In the genomic region with DNA sequence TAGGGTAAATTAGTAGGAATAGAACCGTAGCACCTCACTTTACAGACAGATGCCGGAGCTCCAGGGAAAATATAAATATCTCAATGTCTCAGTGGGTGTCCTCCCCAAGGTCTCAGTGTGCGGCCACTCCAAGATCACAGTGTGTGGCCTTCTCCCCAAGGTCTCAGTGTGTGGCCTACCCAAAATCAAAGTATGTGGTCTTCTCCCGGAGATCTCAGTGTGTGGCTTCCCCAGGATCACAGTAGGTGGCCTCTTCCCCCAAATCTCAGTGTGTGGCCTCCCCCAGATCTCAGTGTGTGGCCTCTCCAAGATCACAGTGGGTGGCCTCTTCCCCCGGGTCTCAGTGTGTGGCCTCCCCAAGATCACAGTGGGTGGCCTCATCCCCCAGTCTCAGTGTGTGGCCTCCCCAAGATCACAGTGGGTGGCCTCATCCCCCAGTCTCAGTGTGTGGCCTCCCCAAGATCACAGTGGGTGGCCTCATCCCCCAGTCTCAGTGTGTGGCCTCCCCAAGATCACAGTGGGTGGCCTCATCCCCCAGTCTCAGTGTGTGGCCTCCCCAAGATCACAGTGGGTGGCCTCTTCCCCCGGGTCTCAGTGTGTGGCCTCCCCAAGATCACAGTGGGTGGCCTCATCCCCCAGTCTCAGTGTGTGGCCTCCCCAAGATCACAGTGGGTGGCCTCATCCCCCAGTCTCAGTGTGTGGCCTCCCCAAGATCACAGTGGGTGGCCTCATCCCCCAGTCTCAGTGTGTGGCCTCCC, we compare ENCODE assay signal across 5 cellular contexts. TPM values are rescaled to one million over a fixed set of nuclear protein-coding genes. Genes with fewer than 3 reads are reported as not detected.
"Had no signal": no experiment of that assay in that cellular context is flagged by ENCODE, and none has a peak within 500 bp of the region (broad histone marks: within the 10 kb centered on the region; RNA-seq: fewer than 3 reads in every experiment).

No MANE protein-coding gene starts in this region.

RNA-seq across cellular contexts. Expression of a gene that starts 10.2 kb away (rescaled TPM):
- total RNA-seq: naive thymus-derived CD8-positive, alpha-beta T cell; natural killer cell treated with Interleukin-12 subunit alpha and Interleukin-12 subunit beta and Interleukin-15 and Interleukin-18, amount 100 ng/mL, for 72 hours; osteoblast; pulmonary artery endothelial cell; upper lobe of right lung had no signal
- polyA plus RNA-seq: naive thymus-derived CD8-positive, alpha-beta T cell had no signal
